11 cellular contexts compared by ENCODE assay signal in the genomic region with DNA sequence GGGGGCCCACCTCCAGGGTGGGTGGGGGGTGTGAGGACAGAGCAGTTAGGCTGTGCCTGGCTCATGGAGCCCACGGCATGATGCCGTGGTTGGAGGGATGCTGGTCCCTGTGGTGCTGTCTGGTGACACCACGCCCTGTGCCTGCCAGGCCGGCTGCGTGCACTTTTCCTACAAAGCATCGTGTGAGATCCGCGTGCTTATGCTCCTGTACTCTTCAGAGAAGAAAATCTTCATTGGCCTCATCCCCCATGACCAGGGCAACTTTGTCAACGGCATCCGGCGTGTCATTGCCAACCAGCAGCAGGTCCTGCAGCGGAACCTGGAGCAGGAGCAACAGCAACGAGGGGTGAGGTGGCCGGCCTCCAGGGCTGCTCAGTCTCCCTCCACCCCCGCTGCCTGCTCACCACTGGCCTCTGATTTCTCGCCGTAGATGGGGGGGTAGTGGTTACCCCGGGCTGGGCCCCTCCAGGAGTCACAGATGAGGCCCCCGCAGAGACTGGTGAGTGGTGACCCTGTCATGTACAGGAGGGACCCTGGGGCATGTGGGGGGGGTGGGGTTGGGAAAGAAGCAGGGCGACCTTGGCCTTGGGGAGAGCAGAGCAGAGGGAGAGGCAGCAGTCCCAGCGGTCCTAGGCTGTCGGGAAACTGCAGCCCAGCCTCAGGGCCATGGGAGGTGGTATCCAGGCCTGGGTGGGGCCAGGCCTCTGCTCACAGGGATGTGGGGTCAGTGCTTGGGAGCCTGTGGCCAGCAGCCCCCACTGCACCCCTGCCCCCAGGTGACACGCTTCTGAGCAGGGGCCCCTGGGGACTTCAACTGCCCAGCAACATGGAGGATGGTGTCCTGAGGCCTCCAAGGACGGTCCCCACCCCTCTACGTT. TPM values are rescaled to one million over a fixed set of nuclear protein-coding genes. Genes with fewer than 3 reads are reported as not detected.
DNase-seq lines count a peak whose midpoint lies in the region; ATAC-seq, FAIRE-seq and TF ChIP-seq lines count a peak whose summit lies in the region.
"Had no signal": no experiment of that assay in that cellular context is flagged by ENCODE, and none has a peak within 500 bp of the region (broad histone marks: within the 10 kb centered on the region; RNA-seq: fewer than 3 reads in every experiment).

No MANE protein-coding gene starts in this region.

- 94% methylated on average over 25 of the region's 25 CpGs for WGBS in HUES64
- WGBS in ovary, 3 donors: 65 to 74% (median 69%) methylated on average over 25 of the region's 25 CpGs

- TF ChIP-seq EP300 in ovary (IDR thresholded peaks at IDR 0.05): no peak

- H3K4me2 ChIP-seq in BLaER1 (no peak overlapping the region), endothelial cell of umbilical vein (ENCODE audit: insufficient read depth, low read length) (no peak overlapping the region)

- CTCF ChIA-PET in endothelial cell of umbilical vein (lab: Charles Lee): interaction anchor here (0.7 to 1.4 kb wide), 2 partner anchors 9 to 50 kb away, joined by 3 to 5 read pairs; no protein-coding TSS in a partner anchor

- H2AFZ ChIP-seq in endothelial cell of umbilical vein (ENCODE audit: low read depth, low read length): no peak overlapping the region

- TF ChIP-seq CTCF in endothelial cell of umbilical vein (IDR thresholded peaks at IDR 0.05; ENCODE audit: extremely low read depth in 1 of 2, insufficient read depth in 1 of 2, low read depth in 1 of 2, low read length in 2 of 2) (no peak), ovary (IDR thresholded peaks at IDR 0.05) (no peak)

- intact Hi-C loops in endothelial cell of umbilical vein (cut with micrococcal nuclease): no loop called here
- intact Hi-C loops in ovary (cut with DNase I): loop anchor here in 2 of 4 donors (5.0 kb wide), 2 partner anchors 38 to 53 kb away; no protein-coding TSS in a partner anchor

- POLR2A ChIA-PET in endothelial cell of umbilical vein (lab: Charles Lee): interaction anchor here (1.3 kb wide), 1 partner anchor 9 kb away, joined by 4 read pairs; no protein-coding TSS in a partner anchor

- H3K36me3 ChIP-seq in BLaER1: peaks cover 97% of the 10 kb centered on the region
- peaks cover 86% of the 10 kb centered on the region for H3K36me3 ChIP-seq in HUES64 (ENCODE audit: insufficient read depth, low read length)
- H3K36me3 ChIP-seq in endothelial cell of umbilical vein (ENCODE audit: control insufficient read depth in 2 of 2, extremely low read depth in 1 of 2, insufficient read depth in 2 of 2, low read length in 2 of 2): peaks cover 15 to 63% of the 10 kb centered on the region in 2 experiments
- no peaks in the 10 kb centered on the region for H3K36me3 ChIP-seq in ovary

- peaks cover 14% of the 10 kb centered on the region for H3K79me2 ChIP-seq in endothelial cell of umbilical vein (ENCODE audit: control insufficient read depth, insufficient read depth, low read length)

- ATAC-seq in GM21367 (IDR thresholded peaks at IDR 0.05; ENCODE audit: unreplicated experiment): no peak
- ATAC-seq in GM19351 (IDR thresholded peaks at IDR 0.05; ENCODE audit: unreplicated experiment): no peak
- ATAC-seq: CD8-positive, alpha-beta T cell had no signal

- H4K20me1 ChIP-seq in BLaER1 (peaks cover 90% of the 10 kb centered on the region), endothelial cell of umbilical vein (replicated peaks; ENCODE audit: control insufficient read depth, extremely low read depth, insufficient read depth, low read length) (no peaks in the 10 kb centered on the region)

- H3K9me3 ChIP-seq in BLaER1 (no peaks in the 10 kb centered on the region), HUES64 (ENCODE audit: insufficient read depth, low read depth, low read length) (no peaks in the 10 kb centered on the region), endothelial cell of umbilical vein (replicated peaks; ENCODE audit: control insufficient read depth, insufficient read depth, low read length) (no peaks in the 10 kb centered on the region), ovary (no peaks in the 10 kb centered on the region)

- no peak overlapping the region for H3K4me3 ChIP-seq in BLaER1
- no peak overlapping the region for H3K4me3 ChIP-seq in HUES64 (ENCODE audit: low read length)
- no peak overlapping the region for H3K4me3 ChIP-seq in endothelial cell of umbilical vein (replicated peaks in 1 of 3; ENCODE audit: insufficient read depth in 1 of 3, low read depth in 1 of 3, low read length in 3 of 3)
- no peak overlapping the region for H3K4me3 ChIP-seq in ovary

- no peak for TF ChIP-seq POLR2A in endothelial cell of umbilical vein (IDR thresholded peaks at IDR 0.05; ENCODE audit: low read depth, low read length)
- TF ChIP-seq POLR2A in ovary (IDR thresholded peaks at IDR 0.05): no peak

- H3K4me1 ChIP-seq in BLaER1 (peaks cover 5% of the 10 kb centered on the region), HUES64 (ENCODE audit: insufficient read depth, low read length) (no peaks in the 10 kb centered on the region), endothelial cell of umbilical vein (ENCODE audit: control insufficient read depth, extremely low read depth, insufficient read depth, low read length) (peaks cover 9% of the 10 kb centered on the region), ovary (ENCODE audit: insufficient read depth) (peaks cover 9% of the 10 kb centered on the region)

- no peaks in the 10 kb centered on the region for H3K27me3 ChIP-seq in BLaER1
- H3K27me3 ChIP-seq in HUES64 (ENCODE audit: insufficient read depth, low read length): no peaks in the 10 kb centered on the region
- no peaks in the 10 kb centered on the region for H3K27me3 ChIP-seq in endothelial cell of umbilical vein (ENCODE audit: control insufficient read depth in 2 of 2, insufficient read depth in 2 of 2, low read length in 2 of 2)
- no peaks in the 10 kb centered on the region for H3K27me3 ChIP-seq in ovary

- H3K27ac ChIP-seq in BLaER1 (peak overlapping the region; percentile 13; the same call in 1 of the 2 replicates), HUES64 (ENCODE audit: low read depth, low read length) (peak overlapping the region; percentile 56; the same call in 1 of the 2 replicates), endothelial cell of umbilical vein (ENCODE audit: insufficient read depth, low read depth, low read length) (peak overlapping the region; percentile 58), ovary (peak overlapping the region in 1 of 2 donors; percentile 65)

- no peak for FAIRE-seq in endothelial cell of umbilical vein (lab: Jason Lieb, UNC)

- TSS peak; percentile 29 for BruUV-seq in endothelial cell of umbilical vein (replicated peaks; lab: Mats Ljungman, UMichigan)

- dilution Hi-C loops in endothelial cell of umbilical vein (cut with MboI; ENCODE audit: extremely low pct_ligation_motif_present, low sequenced_read_pairs): no loop called here

- H3K9me1 ChIP-seq in endothelial cell of umbilical vein (replicated peaks; ENCODE audit: control insufficient read depth, extremely low read depth, insufficient read depth, low read length): no peaks in the 10 kb centered on the region

- H3K9ac ChIP-seq in BLaER1 (no peak overlapping the region), HUES64 (ENCODE audit: low read depth, low read length) (no peak overlapping the region), endothelial cell of umbilical vein (replicated peaks; ENCODE audit: extremely low read depth, insufficient read depth, low read length) (no peak overlapping the region)

- no peak for DNase-seq in endothelial cell of umbilical vein (ENCODE audit: low read depth, low spot score)
- DNase-seq in ovary: peak in 3 of 5 donors; percentile 42 to 60 (median 47)
- no peak for DNase-seq in DMS114 treated with DMSO at 0.1 percent for 48 hours (lab: John Stamatoyannopoulos, UW; ENCODE audit: unreplicated experiment)
- no peak for DNase-seq in DMS153 (lab: John Stamatoyannopoulos, UW)
- DNase-seq: activated naive CD4-positive, alpha-beta T cell treated with anti-CD3 and anti-CD28 coated beads for 36 hours; CD8-positive, alpha-beta T cell; T-helper 9 cell had no signal

RNA-seq across cellular contexts. Expression of a gene that starts 7.3 kb away (rescaled TPM):
- 54.9 TPM for polyA plus RNA-seq in HUES64 (2013, experiment 1 of 2)
- 50.5 TPM for polyA plus RNA-seq in HUES64 (2013, experiment 2 of 2)
- 112 and 114 TPM in 2 replicates for total RNA-seq in endothelial cell of umbilical vein
- 39.4 and 48.4 TPM in 2 replicates for polyA plus RNA-seq in endothelial cell of umbilical vein
- polyA plus RNA-seq in endothelial cell of umbilical vein (2011; cell fraction: cytosol; rRNA removed): 15.1 and 23.9 TPM in 2 replicates
- polyA plus RNA-seq in endothelial cell of umbilical vein (2011; cell fraction: nucleus; rRNA removed): 204 and 217 TPM in 2 replicates
- polyA plus RNA-seq in endothelial cell of umbilical vein (2012): 40.6 and 46.0 TPM in 2 replicates
- polyA minus RNA-seq in endothelial cell of umbilical vein: 18.4 and 25.4 TPM in 2 replicates
- polyA minus RNA-seq in endothelial cell of umbilical vein (2011; cell fraction: cytosol; rRNA and poly(A)+ RNA removed): 20.7 TPM
- 49.5 and 90.5 TPM in 2 replicates for polyA minus RNA-seq in endothelial cell of umbilical vein (2011; cell fraction: nucleus; rRNA and poly(A)+ RNA removed)
- total RNA-seq in ovary: 100 to 1,000 TPM in 1 of 7 donors, 10 to 100 TPM in 6; 47.2 to 111 (median 74.2) TPM
- 10 to 100 TPM in 1 of 2 donors, 1 to 10 TPM in 1; 6.8 to 39.0 TPM for polyA plus RNA-seq in ovary

RNA-seq across cellular contexts. Expression of a gene that starts 9.1 kb away (rescaled TPM):
- polyA plus RNA-seq in HUES64 (2013, experiment 1 of 2): 193 TPM
- 199 TPM for polyA plus RNA-seq in HUES64 (2013, experiment 2 of 2)
- total RNA-seq in endothelial cell of umbilical vein (184 and 187 TPM in 2 replicates), ovary (100 to 1,000 TPM; 108 to 256 (median 206) TPM)
- polyA plus RNA-seq in endothelial cell of umbilical vein (116 and 125 TPM in 2 replicates), ovary (100 to 1,000 TPM in 1 of 2 donors, 10 to 100 TPM in 1; 22.2 to 186 TPM)
- polyA plus RNA-seq in endothelial cell of umbilical vein (2011; cell fraction: cytosol; rRNA removed): 93.1 and 118 TPM in 2 replicates
- 257 and 302 TPM in 2 replicates for polyA plus RNA-seq in endothelial cell of umbilical vein (2011; cell fraction: nucleus; rRNA removed)
- polyA plus RNA-seq in endothelial cell of umbilical vein (2012): 96.0 and 145 TPM in 2 replicates
- polyA minus RNA-seq in endothelial cell of umbilical vein: 55.3 and 80.9 TPM in 2 replicates
- 56.8 TPM for polyA minus RNA-seq in endothelial cell of umbilical vein (2011; cell fraction: cytosol; rRNA and poly(A)+ RNA removed)
- polyA minus RNA-seq in endothelial cell of umbilical vein (2011; cell fraction: nucleus; rRNA and poly(A)+ RNA removed): 61.0 and 83.2 TPM in 2 replicates

RNA-seq across cellular contexts. Expression of a gene that starts 17.1 kb away (rescaled TPM):
- polyA plus RNA-seq in HUES64 (2013, experiment 1 of 2): 41.6 TPM
- 37.1 TPM for polyA plus RNA-seq in HUES64 (2013, experiment 2 of 2)
- 61.9 and 64.2 TPM in 2 replicates for total RNA-seq in endothelial cell of umbilical vein
- polyA plus RNA-seq in endothelial cell of umbilical vein: 68.3 and 76.8 TPM in 2 replicates
- 40.2 and 49.3 TPM in 2 replicates for polyA plus RNA-seq in endothelial cell of umbilical vein (2011; cell fraction: cytosol; rRNA removed)
- polyA plus RNA-seq in endothelial cell of umbilical vein (2011; cell fraction: nucleus; rRNA removed): 59.7 and 65.1 TPM in 2 replicates
- polyA plus RNA-seq in endothelial cell of umbilical vein (2012): 36.2 and 63.1 TPM in 2 replicates
- polyA minus RNA-seq in endothelial cell of umbilical vein: 20.8 and 26.9 TPM in 2 replicates
- 41.1 TPM for polyA minus RNA-seq in endothelial cell of umbilical vein (2011; cell fraction: cytosol; rRNA and poly(A)+ RNA removed)
- 25.5 and 31.2 TPM in 2 replicates for polyA minus RNA-seq in endothelial cell of umbilical vein (2011; cell fraction: nucleus; rRNA and poly(A)+ RNA removed)
- total RNA-seq in ovary: 10 to 100 TPM; 10.6 to 45.3 (median 30.0) TPM
- 10 to 100 TPM; 24.3 to 34.8 TPM for polyA plus RNA-seq in ovary

RNA-seq across cellular contexts. Expression of a gene that starts 17.4 kb away (rescaled TPM):
- 30.9 TPM for polyA plus RNA-seq in HUES64 (2013, experiment 1 of 2)
- polyA plus RNA-seq in HUES64 (2013, experiment 2 of 2): 30.7 TPM
- total RNA-seq in endothelial cell of umbilical vein: 36.1 and 39.3 TPM in 2 replicates
- 34.2 and 37.4 TPM in 2 replicates for polyA plus RNA-seq in endothelial cell of umbilical vein
- polyA plus RNA-seq in endothelial cell of umbilical vein (2011; cell fraction: cytosol; rRNA removed): 25.8 and 33.1 TPM in 2 replicates
- 38.7 and 57.3 TPM in 2 replicates for polyA plus RNA-seq in endothelial cell of umbilical vein (2011; cell fraction: nucleus; rRNA removed)
- 31.3 and 35.6 TPM in 2 replicates for polyA plus RNA-seq in endothelial cell of umbilical vein (2012)
- polyA minus RNA-seq in endothelial cell of umbilical vein: 18.3 and 23.3 TPM in 2 replicates
- 11.8 TPM for polyA minus RNA-seq in endothelial cell of umbilical vein (2011; cell fraction: cytosol; rRNA and poly(A)+ RNA removed)
- 16.7 and 21.3 TPM in 2 replicates for polyA minus RNA-seq in endothelial cell of umbilical vein (2011; cell fraction: nucleus; rRNA and poly(A)+ RNA removed)
- 10 to 100 TPM; 23.1 to 77.5 (median 49.8) TPM for total RNA-seq in ovary
- polyA plus RNA-seq in ovary: 10 to 100 TPM; 41.3 to 66.9 TPM

RNA-seq across cellular contexts. Expression of a gene that starts 36.6 kb away (rescaled TPM):
- 0.60 TPM for polyA plus RNA-seq in HUES64 (2013, experiment 1 of 2)
- polyA plus RNA-seq in HUES64 (2013, experiment 2 of 2): 0.25 TPM
- total RNA-seq in endothelial cell of umbilical vein: 5.6 and 9.1 TPM in 2 replicates
- 5.0 and 7.4 TPM in 2 replicates for polyA plus RNA-seq in endothelial cell of umbilical vein
- 2.5 and 4.7 TPM in 2 replicates for polyA plus RNA-seq in endothelial cell of umbilical vein (2011; cell fraction: cytosol; rRNA removed)
- polyA plus RNA-seq in endothelial cell of umbilical vein (2011; cell fraction: nucleus; rRNA removed): 1.9 and 4.1 TPM in 2 replicates
- 5.7 and 10.8 TPM in 2 replicates for polyA plus RNA-seq in endothelial cell of umbilical vein (2012)
- polyA minus RNA-seq in endothelial cell of umbilical vein: 5.0 and 5.3 TPM in 2 replicates
- polyA minus RNA-seq in endothelial cell of umbilical vein (2011; cell fraction: cytosol; rRNA and poly(A)+ RNA removed): not detected
- 0.96 and 1.8 TPM in 2 replicates for polyA minus RNA-seq in endothelial cell of umbilical vein (2011; cell fraction: nucleus; rRNA and poly(A)+ RNA removed)
- total RNA-seq in ovary: 1 to 10 TPM in 4 of 7 donors, under 1 TPM in 2, not detected in 1; 0.24 to 4.3 (median 1.3) TPM
- under 1 TPM; 0.35 to 0.43 TPM for polyA plus RNA-seq in ovary

Comparison
In these comparisons a context has a peak if more than half of its experiments do, and no peak if none do; other contexts are left out.
1. DNase-seq: peak in ovary (3 of 5); none in endothelial cell of umbilical vein (single experiment), DMS114 treated with DMSO at 0.1 percent for 48 hours (single experiment) and DMS153 (single experiment).